8 cellular contexts compared by ENCODE assay signal in genomic region chr1:103525114-103525606, GRCh38. TPM values are rescaled to one million over a fixed set of nuclear protein-coding genes. Genes with fewer than 3 reads are reported as not detected.
DNase-seq lines count a peak whose midpoint lies in the region; ATAC-seq and TF ChIP-seq lines count a peak whose summit lies in the region.

No MANE protein-coding gene starts in this region.

- peak; percentile 2 for DNase-seq in stimulated activated CD4-positive, alpha-beta T cell treated with anti-CD3 and anti-CD28 coated beads, Interleukin-12 subunit alpha, Interleukin-12 subunit beta, amount 100 ng/mL, for 4 hours
- no peak for DNase-seq in stimulated activated CD4-positive, alpha-beta T cell treated with anti-CD3 and anti-CD28 coated beads, Interleukin-15, amount 100 ng/mL, for 24 hours
- DNase-seq in HCT116 (ENCODE audit: low read depth, low spot score) (no peak), Kasumi-1 (lab: John Stamatoyannopoulos, UW) (peak; percentile 28 to 47), fibroblast of gingiva (ENCODE audit: low read depth) (peak; percentile 70)
- no peak for DNase-seq in T-helper 2 cell treated with Interferon-gamma antibody and Interleukin-4, amounts not matched to agents 5 μg/mL and 100 μg/mL, for 36 hours (ENCODE audit: low spot score)
- peak; percentile 4 to 57 (median 42) for DNase-seq in naive thymus-derived CD4-positive, alpha-beta T cell
- no peak for DNase-seq in activated effector memory CD4-positive, alpha-beta T cell treated with Interleukin-2 at 50 U/mL for 16 hours

- H3K27me3 ChIP-seq in HCT116 (ENCODE audit: insufficient read depth, low read length), result no peaks in the 10 kb centered on the region
- H3K27me3 ChIP-seq in naive thymus-derived CD4-positive, alpha-beta T cell (ENCODE audit: control insufficient read depth in 2 of 2, insufficient read depth in 2 of 2, low read length in 2 of 2), result no peaks in the 10 kb centered on the region

- H3K27me3 Mint-ChIP-seq in T-helper 2 cell treated with Interferon-gamma antibody and Interleukin-4, amounts not matched to agents 5 μg/mL and 100 μg/mL, for 36 hours (ENCODE audit: low read depth), result peaks cover 7% of the 10 kb centered on the region
- H3K27me3 Mint-ChIP-seq in naive thymus-derived CD4-positive, alpha-beta T cell, result peaks cover 0 to 2% (median 0%) of the 10 kb centered on the region in 5 donors

- H2AFZ ChIP-seq in HCT116 (ENCODE audit: low read depth, low read length, poor library complexity, severe bottlenecking), result peak overlapping the region; percentile 90

- peak; percentile 80 for ATAC-seq in HCT116
- peak; percentile 14 for ATAC-seq in naive thymus-derived CD4-positive, alpha-beta T cell

- TF ChIP-seq CTCF in HCT116 (IDR thresholded peaks at IDR 0.05 in 2 of 3, conservative IDR thresholded peaks at IDR 0.05 in 1 of 3; ENCODE audit: borderline replicate concordance in 1 of 3, insufficient read depth in 1 of 3, low read depth in 2 of 3, low read length in 2 of 3), result no peak

- no peaks in the 10 kb centered on the region for H3K36me3 ChIP-seq in HCT116 (ENCODE audit: control insufficient read depth in 1 of 2, insufficient read depth in 2 of 2, low read length in 2 of 2)
- H3K36me3 ChIP-seq in naive thymus-derived CD4-positive, alpha-beta T cell (ENCODE audit: control insufficient read depth in 2 of 3, insufficient read depth in 3 of 3, low read length in 3 of 3), result peaks cover 0 to 10% (median 0%) of the 10 kb centered on the region in 3 experiments

- peaks cover 31% of the 10 kb centered on the region for H3K4me1 Mint-ChIP-seq in T-helper 2 cell treated with Interferon-gamma antibody and Interleukin-4, amounts not matched to agents 5 μg/mL and 100 μg/mL, for 36 hours (ENCODE audit: low read depth)
- H3K4me1 Mint-ChIP-seq in naive thymus-derived CD4-positive, alpha-beta T cell, result peaks cover 22 to 58% (median 47%) of the 10 kb centered on the region in 7 donors

- no TSS peak for BruUV-seq in HCT116 (replicated peaks; lab: Mats Ljungman, UMichigan)

- peak overlapping the region; percentile 60 for H3K27ac Mint-ChIP-seq in T-helper 2 cell treated with Interferon-gamma antibody and Interleukin-4, amounts not matched to agents 5 μg/mL and 100 μg/mL, for 36 hours
- peak overlapping the region; percentile 80 to 99 (median 90) for H3K27ac Mint-ChIP-seq in naive thymus-derived CD4-positive, alpha-beta T cell

- peak overlapping the region; percentile 76 for H3K4me2 ChIP-seq in HCT116 (ENCODE audit: low read length)

- H3K4me3 ChIP-seq in HCT116 (replicated peaks in 1 of 2; ENCODE audit: low read depth in 1 of 2, low read length in 2 of 2), result peak overlapping the region; percentile 42 to 55
- peak overlapping the region; percentile 51 for H3K4me3 ChIP-seq in naive thymus-derived CD4-positive, alpha-beta T cell (ENCODE audit: low read length)

- H3K4me3 Mint-ChIP-seq in T-helper 2 cell treated with Interferon-gamma antibody and Interleukin-4, amounts not matched to agents 5 μg/mL and 100 μg/mL, for 36 hours, result peak overlapping the region; percentile 79
- peak overlapping the region; percentile 84 to 98 (median 86) for H3K4me3 Mint-ChIP-seq in naive thymus-derived CD4-positive, alpha-beta T cell

- peak; percentile 11 for TF ChIP-seq POLR2A in HCT116 (IDR thresholded peaks at IDR 0.05; ENCODE audit: borderline replicate concordance, extremely low read depth, insufficient read depth, insufficient read length)

- POLR2A ChIA-PET in HCT116 (lab: Charles Lee), result no interaction called here
- POLR2A ChIA-PET in naive thymus-derived CD4-positive, alpha-beta T cell (lab: Charles Lee), result interaction anchor here (1.5 kb wide), 1 partner anchor 10 kb away, joined by 5 read pairs; no protein-coding TSS in a partner anchor

- no peak for TF ChIP-seq RAD21 in HCT116 (IDR thresholded peaks at IDR 0.05; ENCODE audit: low read depth)

- no peaks in the 10 kb centered on the region for H3K9me2 ChIP-seq in HCT116 (ENCODE audit: insufficient read depth)

- RAD21 ChIA-PET in HCT116 (lab: Charles Lee; ENCODE audit: low non-redundant PET in 1 of 2, low total read pairs in 2 of 2, uncharacterized antibody in 2 of 2, unreplicated experiment in 2 of 2), result no interaction called here

- H3K4me1 ChIP-seq in HCT116 (ENCODE audit: control insufficient read depth in 1 of 2, insufficient read depth in 2 of 2, low read length in 2 of 2), result peaks cover 0 to 14% of the 10 kb centered on the region in 2 experiments; a peak in 2 of 4 replicates
- H3K4me1 ChIP-seq in naive thymus-derived CD4-positive, alpha-beta T cell (ENCODE audit: control insufficient read depth in 2 of 2, insufficient read depth in 2 of 2, low read length in 2 of 2), result peaks cover 16 to 24% of the 10 kb centered on the region in 2 donors

- no peak overlapping the region for H3K27ac ChIP-seq in HCT116 (ENCODE audit: low read depth, low read length)
- peak overlapping the region; percentile 21 for H3K27ac ChIP-seq in naive thymus-derived CD4-positive, alpha-beta T cell (ENCODE audit: low read depth, low read length)

- peaks cover 14% of the 10 kb centered on the region for H3K36me3 Mint-ChIP-seq in T-helper 2 cell treated with Interferon-gamma antibody and Interleukin-4, amounts not matched to agents 5 μg/mL and 100 μg/mL, for 36 hours (ENCODE audit: low read depth)
- H3K36me3 Mint-ChIP-seq in naive thymus-derived CD4-positive, alpha-beta T cell, result peaks cover 0 to 16% (median 15%) of the 10 kb centered on the region in 5 donors

- H4K20me1 ChIP-seq in HCT116 (ENCODE audit: insufficient read depth), result no peaks in the 10 kb centered on the region

- H3K9me3 ChIP-seq in HCT116 (ENCODE audit: control insufficient read depth in 1 of 2, insufficient read depth in 1 of 2, low read depth in 1 of 2, low read length in 2 of 2), result no peaks in the 10 kb centered on the region
- H3K9me3 ChIP-seq in naive thymus-derived CD4-positive, alpha-beta T cell (ENCODE audit: control insufficient read depth in 2 of 3, low read length in 3 of 3), result no peaks in the 10 kb centered on the region

- peaks cover 38% of the 10 kb centered on the region for H3K79me2 ChIP-seq in HCT116 (ENCODE audit: insufficient read depth, low read length)

- intact Hi-C loops in HCT116 (cut with micrococcal nuclease), result no loop called here
- intact Hi-C loops in naive thymus-derived CD4-positive, alpha-beta T cell (cut with micrococcal nuclease), result loop anchor here in 1 of 2 donors (1.0 kb wide), 1 partner anchor 10 kb away; no protein-coding TSS in a partner anchor

- H3K9ac ChIP-seq in HCT116 (ENCODE audit: low read length), result peak overlapping the region; percentile 31; the same call in 1 of the 2 replicates

- CTCF ChIA-PET in HCT116 (lab: Charles Lee), result no interaction called here
- CTCF ChIA-PET in naive thymus-derived CD4-positive, alpha-beta T cell (lab: Charles Lee), result interaction anchor here (0.9 to 1.8 kb wide), 2 partner anchors 10 to 11 kb away, joined by 4 to 6 read pairs; no protein-coding TSS in a partner anchor

- H3K9me3 Mint-ChIP-seq in T-helper 2 cell treated with Interferon-gamma antibody and Interleukin-4, amounts not matched to agents 5 μg/mL and 100 μg/mL, for 36 hours, result no peaks in the 10 kb centered on the region
- no peaks in the 10 kb centered on the region for H3K9me3 Mint-ChIP-seq in naive thymus-derived CD4-positive, alpha-beta T cell

TF ChIP-seq in HCT116, 20 proteins besides CTCF, POLR2A, EP300 and RAD21 (continues in another document):
- TF ChIP-seq CBX3 (IDR thresholded peaks at IDR 0.05; ENCODE audit: low read depth) (no peak), ZBTB33 (IDR thresholded peaks at IDR 0.05; ENCODE audit: extremely low read depth, insufficient replicate concordance, low read length) (no peak)

RNA-seq across cellular contexts. Expression of gene RNPC3, which starts 0.3 kb away (rescaled TPM):
- total RNA-seq in HCT116 (2021; ENCODE audit: unreplicated experiment), result 11.1 TPM
- 7.4 and 7.7 TPM in 2 replicates for polyA plus RNA-seq in HCT116 (2012)
- 10 to 100 TPM; 35.3 to 99.4 (median 52.1) TPM for total RNA-seq in naive thymus-derived CD4-positive, alpha-beta T cell
- 10 to 100 TPM; 16.3 to 16.6 TPM for polyA plus RNA-seq in naive thymus-derived CD4-positive, alpha-beta T cell

RNA-seq across cellular contexts. Expression of gene AMY2B, which starts 46.2 kb away (rescaled TPM):
- 2.6 TPM for total RNA-seq in HCT116 (2021; ENCODE audit: unreplicated experiment)
- polyA plus RNA-seq in HCT116 (2012), result 1.3 and 1.8 TPM in 2 replicates
- 10 to 100 TPM; 13.2 to 65.0 (median 43.7) TPM for total RNA-seq in naive thymus-derived CD4-positive, alpha-beta T cell
- polyA plus RNA-seq in naive thymus-derived CD4-positive, alpha-beta T cell, result 1 to 10 TPM; 1.5 to 1.7 TPM

Comparison
In these comparisons a context has a peak if more than half of its experiments do, and no peak if none do; other contexts are left out.
1. DNase-seq: peak in stimulated activated CD4-positive, alpha-beta T cell treated with anti-CD3 and anti-CD28 coated beads, Interleukin-12 subunit alpha, Interleukin-12 subunit beta, amount 100 ng/mL, for 4 hours (single experiment), Kasumi-1 (2 of 2), fibroblast of gingiva (single experiment) and naive thymus-derived CD4-positive, alpha-beta T cell (9 of 9); none in stimulated activated CD4-positive, alpha-beta T cell treated with anti-CD3 and anti-CD28 coated beads, Interleukin-15, amount 100 ng/mL, for 24 hours (single experiment), HCT116 (single experiment), T-helper 2 cell treated with Interferon-gamma antibody and Interleukin-4, amounts not matched to agents 5 μg/mL and 100 μg/mL, for 36 hours (single experiment) and activated effector memory CD4-positive, alpha-beta T cell treated with Interleukin-2 at 50 U/mL for 16 hours (single experiment).